In genomic region chr12:604956-605355, GRCh38 we compare ENCODE assay signal across 20 cellular contexts. TPM values are rescaled to one million over a fixed set of nuclear protein-coding genes. Genes with fewer than 3 reads are reported as not detected.
"Had no signal": no experiment of that assay in that cellular context is flagged by ENCODE, and none has a peak within 500 bp of the region (broad histone marks: within the 10 kb centered on the region; RNA-seq: fewer than 3 reads in every experiment).

No MANE protein-coding gene starts in this region.

- H3K27ac Mint-ChIP-seq: activated CD4-positive, alpha-beta memory T cell treated with anti-CD3 and anti-CD28 coated beads, Interleukin-2, amount 10 ng/mL, durations not matched to agents 7 days and 5 days; activated naive CD8-positive, alpha-beta T cell treated with anti-CD3 and anti-CD28 coated beads for 36 hours; naive thymus-derived CD8-positive, alpha-beta T cell; progenitor cell of endocrine pancreas; WTC11 had no signal

- H3K27ac ChIP-seq: body of pancreas, gastrocnemius medialis, stomach, upper lobe of right lung had no signal

- ATAC-seq: body of pancreas; gastrocnemius medialis; left lobe of liver; mucosa of descending colon; naive thymus-derived CD8-positive, alpha-beta T cell; upper lobe of right lung; WTC11 had no signal

- H3K27me3 ChIP-seq: body of pancreas, gastrocnemius medialis, stomach, upper lobe of right lung had no signal

- H3K4me1 Mint-ChIP-seq: WTC11 had no signal

- H3K9me3 ChIP-seq: body of pancreas, gastrocnemius medialis, mucosa of descending colon, stomach, thoracic aorta, upper lobe of right lung had no signal

- H3K36me3 Mint-ChIP-seq: activated naive CD8-positive, alpha-beta T cell treated with anti-CD3 and anti-CD28 coated beads for 36 hours; naive thymus-derived CD8-positive, alpha-beta T cell; WTC11 had no signal

- H3K4me3 ChIP-seq: body of pancreas, gastrocnemius medialis, mucosa of descending colon, stomach, thoracic aorta, upper lobe of right lung had no signal

- H3K4me3 Mint-ChIP-seq: activated CD4-positive, alpha-beta memory T cell treated with anti-CD3 and anti-CD28 coated beads, Interleukin-2, amount 10 ng/mL, durations not matched to agents 7 days and 5 days; activated naive CD8-positive, alpha-beta T cell treated with anti-CD3 and anti-CD28 coated beads for 36 hours; naive thymus-derived CD8-positive, alpha-beta T cell; WTC11 had no signal

- H3K36me3 ChIP-seq: gastrocnemius medialis, stomach, thoracic aorta, upper lobe of right lung had no signal

- DNase-seq: activated CD4-positive, alpha-beta memory T cell treated with anti-CD3 and anti-CD28 coated beads, Interleukin-2, amount 10 ng/mL, durations not matched to agents 7 days and 5 days; activated CD4-positive, alpha-beta T cell treated with anti-CD3 and anti-CD28 coated beads for 4 hours; activated gamma-delta T cell treated with Interleukin-2 at 50 U/mL for 16 hours; activated naive CD8-positive, alpha-beta T cell treated with anti-CD3 and anti-CD28 coated beads for 36 hours; activated T-cell treated with anti-CD3 and anti-CD28 coated beads, Interleukin-2, amount 50 U/mL, for 48 hours; amygdala; body of pancreas; cerebellar nuclear complex; dermis blood vessel endothelial cell; gastrocnemius medialis; mucosa of descending colon; naive thymus-derived CD8-positive, alpha-beta T cell; stimulated activated CD4-positive, alpha-beta T cell treated with anti-CD3 and anti-CD28 coated beads, Interleukin-2, amount 100 ng/mL, for 24 hours; stomach; upper lobe of right lung had no signal

- H3K9me3 Mint-ChIP-seq: activated CD4-positive, alpha-beta memory T cell treated with anti-CD3 and anti-CD28 coated beads, Interleukin-2, amount 10 ng/mL, durations not matched to agents 7 days and 5 days; activated naive CD8-positive, alpha-beta T cell treated with anti-CD3 and anti-CD28 coated beads for 36 hours; naive thymus-derived CD8-positive, alpha-beta T cell; WTC11 had no signal

- H3K27me3 Mint-ChIP-seq: activated CD4-positive, alpha-beta memory T cell treated with anti-CD3 and anti-CD28 coated beads, Interleukin-2, amount 10 ng/mL, durations not matched to agents 7 days and 5 days; activated naive CD8-positive, alpha-beta T cell treated with anti-CD3 and anti-CD28 coated beads for 36 hours; naive thymus-derived CD8-positive, alpha-beta T cell had no signal

RNA-seq across cellular contexts. Expression of gene NINJ2, which starts 58.3 kb away (rescaled TPM):
- total RNA-seq: epithelial cell of proximal tubule had no signal
